ENCODE assay signal across 12 cellular contexts in the genomic region with DNA sequence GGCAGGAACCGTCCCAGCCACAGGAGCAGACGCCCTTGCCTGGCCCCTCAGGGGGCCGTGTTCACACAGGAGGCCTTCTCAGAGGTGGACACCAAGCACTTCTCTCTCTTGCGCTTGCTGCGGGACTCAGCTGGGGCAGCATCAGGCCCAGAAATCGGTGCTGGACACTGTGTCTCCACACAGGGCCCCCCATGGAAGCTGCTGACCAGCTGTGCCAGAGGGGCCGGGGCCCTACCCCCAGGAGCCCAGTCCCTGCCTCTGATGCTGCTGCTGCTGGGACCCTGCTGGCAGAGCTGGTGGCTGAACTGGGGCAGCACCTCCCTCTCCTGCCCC. TPM values are rescaled to one million over a fixed set of nuclear protein-coding genes. Genes with fewer than 3 reads are reported as not detected.
DNase-seq lines count a peak whose midpoint lies in the region; ATAC-seq and TF ChIP-seq lines count a peak whose summit lies in the region.
"Had no signal": no experiment of that assay in that cellular context is flagged by ENCODE, and none has a peak within 500 bp of the region (broad histone marks: within the 10 kb centered on the region; RNA-seq: fewer than 3 reads in every experiment).

No MANE protein-coding gene starts in this region.

- H3K9ac ChIP-seq in rectal smooth muscle tissue (ENCODE audit: low read length): no peak overlapping the region

- CTCF ChIA-PET in AG04450 (lab: Charles Lee): no interaction called here

- H3K36me3 Mint-ChIP-seq in stimulated activated naive B cell treated with anti-CD40 and anti-IgM and Interleukin-4, amounts not matched to agents 10 μg/mL and 1 μg/mL and 100 μg/mL, for 72 hours: no peaks in the 10 kb centered on the region

- H3K36me3 ChIP-seq in Peyer's patch (no peaks in the 10 kb centered on the region), rectal smooth muscle tissue (ENCODE audit: control insufficient read depth, insufficient read depth, low read length) (no peaks in the 10 kb centered on the region)

- no peaks in the 10 kb centered on the region for H3K9me3 Mint-ChIP-seq in stimulated activated naive B cell treated with anti-CD40 and anti-IgM and Interleukin-4, amounts not matched to agents 10 μg/mL and 1 μg/mL and 100 μg/mL, for 72 hours
- H3K9me3 Mint-ChIP-seq: activated T-helper 1 cell treated with anti-CD3 and anti-CD28 coated beads, Interleukin-12 subunit alpha, Interleukin-12 subunit beta, Interleukin-2, Interleukin-4 antibody, amounts not matched to agents 30 ng/mL and 10 ng/mL and 1 ng/mL, durations not matched to agents 14 hours and 24 hours and 36 hours; endodermal cell had no signal

- peaks cover 48 to 71% of the 10 kb centered on the region in 2 donors for H3K4me1 Mint-ChIP-seq in stimulated activated naive B cell treated with anti-CD40 and anti-IgM and Interleukin-4, amounts not matched to agents 10 μg/mL and 1 μg/mL and 100 μg/mL, for 72 hours

- DNase-seq in AG04450 (ENCODE audit: low read depth, low spot score) (no peak), Peyer's patch (no peak), fibroblast of the aortic adventitia (ENCODE audit: low read depth) (no peak), CD1c-positive myeloid dendritic cell (ENCODE audit: extremely low spot score) (no peak)
- DNase-seq in stimulated activated naive B cell treated with anti-CD40 and anti-IgM and Interleukin-4, amounts not matched to agents 10 μg/mL and 1 μg/mL and 100 μg/mL, for 72 hours: no peak
- DNase-seq: stimulated activated CD4-positive, alpha-beta T cell treated with anti-CD3 and anti-CD28 coated beads, Interleukin-2, amount 100 ng/mL, for 48 hours; T1000 had no signal

- H3K27ac ChIP-seq in AG04450 (ENCODE audit: low read depth, low read length): peak overlapping the region; percentile 57
- H3K27ac ChIP-seq in Peyer's patch: peak overlapping the region; percentile 86 to 97 (median 90)
- peak overlapping the region; percentile 94 for H3K27ac ChIP-seq in rectal smooth muscle tissue (ENCODE audit: low read depth, low read length)

- TF ChIP-seq CTCF in AG04450 (IDR thresholded peaks at IDR 0.05; ENCODE audit: low read depth, low read length): no peak
- no peak for TF ChIP-seq CTCF in Peyer's patch (IDR thresholded peaks at IDR 0.05)
- TF ChIP-seq CTCF in fibroblast of the aortic adventitia (IDR thresholded peaks at IDR 0.05; ENCODE audit: insufficient read depth, low read length): no peak

- H3K27me3 Mint-ChIP-seq in stimulated activated naive B cell treated with anti-CD40 and anti-IgM and Interleukin-4, amounts not matched to agents 10 μg/mL and 1 μg/mL and 100 μg/mL, for 72 hours: peaks cover 0 to 45% of the 10 kb centered on the region in 2 donors

- POLR2A ChIA-PET in AG04450 (lab: Yijun Ruan, JAX): no interaction called here

- H3K4me3 ChIP-seq in AG04450 (ENCODE audit: low read depth, low read length) (no peak overlapping the region; the same call in 1 of the 2 replicates), Peyer's patch (peak overlapping the region in 2 of 4 donors; percentile 6 to 74), fibroblast of the aortic adventitia (ENCODE audit: low read depth, low read length) (peak overlapping the region; percentile 13), rectal smooth muscle tissue (ENCODE audit: low read length) (peak overlapping the region; percentile 33)

- no peak for TF ChIP-seq POLR2A in Peyer's patch (IDR thresholded peaks at IDR 0.05)

- H3K27me3 ChIP-seq in AG04450 (ENCODE audit: control insufficient read depth, insufficient read depth, low read length) (no peaks in the 10 kb centered on the region), Peyer's patch (no peaks in the 10 kb centered on the region), rectal smooth muscle tissue (ENCODE audit: control insufficient read depth, insufficient read depth, low read length) (no peaks in the 10 kb centered on the region)

- H3K4me3 Mint-ChIP-seq in stimulated activated naive B cell treated with anti-CD40 and anti-IgM and Interleukin-4, amounts not matched to agents 10 μg/mL and 1 μg/mL and 100 μg/mL, for 72 hours: no peak overlapping the region
- H3K4me3 Mint-ChIP-seq: activated T-helper 1 cell treated with anti-CD3 and anti-CD28 coated beads, Interleukin-12 subunit alpha, Interleukin-12 subunit beta, Interleukin-2, Interleukin-4 antibody, amounts not matched to agents 30 ng/mL and 10 ng/mL and 1 ng/mL, durations not matched to agents 14 hours and 24 hours and 36 hours; endodermal cell had no signal

- no peak overlapping the region for H3K27ac Mint-ChIP-seq in stimulated activated naive B cell treated with anti-CD40 and anti-IgM and Interleukin-4, amounts not matched to agents 10 μg/mL and 1 μg/mL and 100 μg/mL, for 72 hours
- H3K27ac Mint-ChIP-seq: activated T-helper 1 cell treated with anti-CD3 and anti-CD28 coated beads, Interleukin-12 subunit alpha, Interleukin-12 subunit beta, Interleukin-2, Interleukin-4 antibody, amounts not matched to agents 30 ng/mL and 10 ng/mL and 1 ng/mL, durations not matched to agents 14 hours and 24 hours and 36 hours; endodermal cell had no signal

- H3K9me3 ChIP-seq in AG04450 (ENCODE audit: control insufficient read depth, insufficient read depth, low read length): peaks cover 3% of the 10 kb centered on the region; the same call in 1 of the 2 replicates
- no peaks in the 10 kb centered on the region for H3K9me3 ChIP-seq in Peyer's patch

- H3K4me1 ChIP-seq in Peyer's patch (peaks cover 44 to 88% (median 72%) of the 10 kb centered on the region in 4 donors), rectal smooth muscle tissue (ENCODE audit: control insufficient read depth, insufficient read depth, low read length) (peaks cover 47% of the 10 kb centered on the region)

- ATAC-seq in GM21447 (IDR thresholded peaks at IDR 0.05; ENCODE audit: unreplicated experiment) (no peak), HG02870 (IDR thresholded peaks at IDR 0.05; ENCODE audit: unreplicated experiment) (no peak)
- no peak for ATAC-seq in stimulated activated naive B cell treated with anti-CD40 and anti-IgM and Interleukin-4, amounts not matched to agents 10 μg/mL and 1 μg/mL and 100 μg/mL, for 72 hours (replicated peaks)

RNA-seq across cellular contexts. Expression of a gene that starts 4.0 kb away (rescaled TPM):
- polyA plus RNA-seq in AG04450 (2011; rRNA removed): 68.0 and 110 TPM in 2 replicates
- 137 and 178 TPM in 2 replicates for polyA minus RNA-seq in AG04450 (2011; rRNA and poly(A)+ RNA removed)
- total RNA-seq in Peyer's patch (100 to 1,000 TPM; 182 to 597 (median 307) TPM), fibroblast of the aortic adventitia (ENCODE audit: low replicate concordance) (130 and 218 TPM in 2 replicates)

RNA-seq across cellular contexts. Expression of a gene that starts 23.3 kb away (rescaled TPM):
- polyA plus RNA-seq in AG04450 (2011; rRNA removed): 2.4 and 3.8 TPM in 2 replicates
- 0.87 and 2.6 TPM in 2 replicates for polyA minus RNA-seq in AG04450 (2011; rRNA and poly(A)+ RNA removed)
- total RNA-seq in Peyer's patch: 10 to 100 TPM in 1 of 4 donors, 1 to 10 TPM in 3; 5.4 to 14.9 (median 6.3) TPM
- total RNA-seq in fibroblast of the aortic adventitia (ENCODE audit: low replicate concordance): 2.8 and 4.3 TPM in 2 replicates

RNA-seq across cellular contexts. Expression of a gene that starts 33.3 kb away (rescaled TPM):
- polyA plus RNA-seq in AG04450 (2011; rRNA removed): 6.7 and 9.6 TPM in 2 replicates
- 8.1 and 11.6 TPM in 2 replicates for polyA minus RNA-seq in AG04450 (2011; rRNA and poly(A)+ RNA removed)
- total RNA-seq in Peyer's patch (10 to 100 TPM in 1 of 4 donors, 1 to 10 TPM in 2, not detected in 1; 2.0 to 14.0 (median 2.5) TPM), fibroblast of the aortic adventitia (ENCODE audit: low replicate concordance) (3.0 and 5.8 TPM in 2 replicates)

RNA-seq across cellular contexts. Expression of a gene that starts 39.6 kb away (rescaled TPM):
- 26.6 and 35.0 TPM in 2 replicates for polyA plus RNA-seq in AG04450 (2011; rRNA removed)
- 30.2 and 40.9 TPM in 2 replicates for polyA minus RNA-seq in AG04450 (2011; rRNA and poly(A)+ RNA removed)
- total RNA-seq in Peyer's patch (100 to 1,000 TPM in 2 of 4 donors, 10 to 100 TPM in 2; 82.8 to 201 (median 111) TPM), fibroblast of the aortic adventitia (ENCODE audit: low replicate concordance) (38.5 and 62.6 TPM in 2 replicates)

RNA-seq across cellular contexts. Expression of a gene that starts 42.0 kb away (rescaled TPM):
- polyA plus RNA-seq in AG04450 (2011; rRNA removed): 26.6 and 33.7 TPM in 2 replicates
- 32.0 and 45.4 TPM in 2 replicates for polyA minus RNA-seq in AG04450 (2011; rRNA and poly(A)+ RNA removed)
- total RNA-seq in Peyer's patch: 10 to 100 TPM in 1 of 4 donors, 1 to 10 TPM in 3; 1.2 to 37.1 (median 5.4) TPM
- total RNA-seq in fibroblast of the aortic adventitia (ENCODE audit: low replicate concordance): 28.0 and 35.5 TPM in 2 replicates
